Comparison of ENCODE assay signal across 14 cellular contexts in genomic region chr16:4892356-4893102, GRCh38. TPM values are rescaled to one million over a fixed set of nuclear protein-coding genes. Genes with fewer than 3 reads are reported as not detected.
DNase-seq lines count a peak whose midpoint lies in the region; ATAC-seq and TF ChIP-seq lines count a peak whose summit lies in the region.
"Had no signal": no experiment of that assay in that cellular context is flagged by ENCODE, and none has a peak within 500 bp of the region (broad histone marks: within the 10 kb centered on the region; RNA-seq: fewer than 3 reads in every experiment).

No MANE protein-coding gene starts in this region.

- no peak overlapping the region for H3K4me3 Mint-ChIP-seq in CD8-positive, alpha-beta T cell

- H3K27ac Mint-ChIP-seq in CD8-positive, alpha-beta T cell, result no peak overlapping the region

- no peaks in the 10 kb centered on the region for H3K4me1 ChIP-seq in HEK293 (ENCODE audit: control insufficient read depth, insufficient read depth, low read length)
- no peaks in the 10 kb centered on the region for H3K4me1 ChIP-seq in endocrine pancreas (ENCODE audit: control insufficient read depth, insufficient read depth, low read length)
- H3K4me1 ChIP-seq in CD8-positive, alpha-beta T cell (ENCODE audit: insufficient read depth, low read length), result no peaks in the 10 kb centered on the region
- H3K4me1 ChIP-seq: body of pancreas, pancreas had no signal

- no peak for ATAC-seq in GM21447 (IDR thresholded peaks at IDR 0.05; ENCODE audit: unreplicated experiment)
- no peak for ATAC-seq in CD8-positive, alpha-beta T cell
- ATAC-seq: body of pancreas had no signal

- CTCF ChIA-PET in HEK293 (lab: Yijun Ruan, JAX), result no interaction called here
- CTCF ChIA-PET in CD8-positive, alpha-beta T cell (lab: Charles Lee), result no interaction called here

- peaks cover 2% of the 10 kb centered on the region for H3K36me3 Mint-ChIP-seq in CD8-positive, alpha-beta T cell

- no peaks in the 10 kb centered on the region for H3K9me3 Mint-ChIP-seq in CD8-positive, alpha-beta T cell

- peaks cover 0 to 10% of the 10 kb centered on the region in 2 experiments; a peak in 1 of 3 replicates for H3K36me3 ChIP-seq in HEK293 (ENCODE audit: control insufficient read depth in 2 of 2, insufficient read depth in 1 of 2, low read length in 2 of 2)
- H3K36me3 ChIP-seq in endocrine pancreas (ENCODE audit: control insufficient read depth, insufficient read depth, low read length), result peaks cover 24% of the 10 kb centered on the region
- no peaks in the 10 kb centered on the region for H3K36me3 ChIP-seq in CD8-positive, alpha-beta T cell (ENCODE audit: insufficient read depth, low read length)

- no peak overlapping the region for H3K27ac ChIP-seq in HEK293 (ENCODE audit: extremely low read depth, low read depth, low read length)
- no peak overlapping the region for H3K27ac ChIP-seq in CD8-positive, alpha-beta T cell (ENCODE audit: low read depth, low read length)
- H3K27ac ChIP-seq: BLaER1, body of pancreas, pancreas had no signal

- peak; percentile 67 for DNase-seq in AG08396 (ENCODE audit: low spot score)
- DNase-seq in left kidney (ENCODE audit: low read depth, low spot score), result peak; percentile 38
- DNase-seq in CD8-positive, alpha-beta T cell, result no peak
- DNase-seq in effector CD8-positive, alpha-beta T cell (lab: John Stamatoyannopoulos, UW), result no peak
- DNase-seq in NCI-H187 treated with DMSO at 0.1 percent for 48 hours (lab: John Stamatoyannopoulos, UW), result no peak
- DNase-seq: body of pancreas, GDM1, NCI-H2171 treated with DMSO at 0.1 percent for 48 hours, pancreas had no signal

- intact Hi-C loops in CD8-positive, alpha-beta T cell (cut with DNase I, micrococcal nuclease), result no loop called here

- H3K4me3 ChIP-seq in HEK293 (ENCODE audit: low read depth, low read length) (no peak overlapping the region), endocrine pancreas (ENCODE audit: control insufficient read depth, insufficient read depth, low read length) (no peak overlapping the region)
- no peak overlapping the region for H3K4me3 ChIP-seq in CD8-positive, alpha-beta T cell (ENCODE audit: low read depth, low read length)
- H3K4me3 ChIP-seq: BLaER1, body of pancreas, pancreas had no signal

- H3K4me1 Mint-ChIP-seq in CD8-positive, alpha-beta T cell (ENCODE audit: low read depth), result no peaks in the 10 kb centered on the region

- H3K9me3 ChIP-seq in HEK293 (ENCODE audit: control insufficient read depth, insufficient read depth, low read depth, low read length) (no peaks in the 10 kb centered on the region), endocrine pancreas (ENCODE audit: control insufficient read depth, low read length) (no peaks in the 10 kb centered on the region)
- H3K9me3 ChIP-seq in CD8-positive, alpha-beta T cell (ENCODE audit: low read length), result no peaks in the 10 kb centered on the region
- H3K9me3 ChIP-seq: BLaER1, body of pancreas, pancreas had no signal

- peak overlapping the region; percentile 11 for H3K9ac ChIP-seq in endocrine pancreas (ENCODE audit: control insufficient read depth, insufficient read depth, low read length)
- H3K9ac ChIP-seq: BLaER1 had no signal

- no peaks in the 10 kb centered on the region for H3K27me3 ChIP-seq in endocrine pancreas (ENCODE audit: control insufficient read depth, insufficient read depth, low read length)
- H3K27me3 ChIP-seq in CD8-positive, alpha-beta T cell (ENCODE audit: insufficient read depth, low read length), result no peaks in the 10 kb centered on the region
- H3K27me3 ChIP-seq: BLaER1, body of pancreas, pancreas had no signal

- TF ChIP-seq CTCF in HEK293 (tag by site-specific recombination; IDR thresholded peaks at IDR 0.05), result no peak
- TF ChIP-seq CTCF in CD8-positive, alpha-beta T cell (IDR thresholded peaks at IDR 0.05), result no peak

- no peaks in the 10 kb centered on the region for H3K27me3 Mint-ChIP-seq in CD8-positive, alpha-beta T cell (ENCODE audit: low read depth)

- POLR2A ChIA-PET in HEK293 (lab: Yijun Ruan, JAX), result interaction anchor here (0.9 kb wide), 1 partner anchor 9 kb away, joined by 3 read pairs; no protein-coding TSS in a partner anchor
- POLR2A ChIA-PET in CD8-positive, alpha-beta T cell (lab: Charles Lee), result no interaction called here

TF ChIP-seq in HEK293, 187 proteins besides CTCF, POLR2A, EP300 and RAD21:
- TF ChIP-seq ATF2 (tag by site-specific recombination; IDR thresholded peaks at IDR 0.05; ENCODE audit: low read depth), result no peak
- no peak for TF ChIP-seq ZNF529 (tag by site-specific recombination; IDR thresholded peaks at IDR 0.05; ENCODE audit: insufficient replicate concordance)
- peak; percentile 15; the same call in 1 of the 2 replicates for TF ChIP-seq GLIS1 (tag by site-specific recombination; IDR thresholded peaks at IDR 0.05)
- peak; percentile 97 for TF ChIP-seq KLF1 (tag by site-specific recombination; IDR thresholded peaks at IDR 0.05)

RNA-seq across cellular contexts. Expression of gene PPL, which starts 44.4 kb away (rescaled TPM):
- not detected for total RNA-seq in CD8-positive, alpha-beta T cell
- total RNA-seq: T-helper 1 cell treated with Interleukin-12 subunit alpha and Interleukin-12 subunit beta and Interleukin-4 antibody, amounts not matched to agents 30 ng/mL and 1 ng/mL, for 36 hours had no signal

RNA-seq across cellular contexts. Expression of gene UBN1, which starts 45.2 kb away (rescaled TPM):
- 10 to 100 TPM; 57.1 to 65.3 TPM for total RNA-seq in CD8-positive, alpha-beta T cell

RNA-seq across cellular contexts. Expression of gene GLYR1, which starts 45.4 kb away (rescaled TPM):
- 10 to 100 TPM; 71.8 to 76.7 TPM for total RNA-seq in CD8-positive, alpha-beta T cell

Comparison
In these comparisons a context has a peak if more than half of its experiments do, and no peak if none do; other contexts are left out.
1. DNase-seq: peak in AG08396 (single experiment) and left kidney (single experiment); none in CD8-positive, alpha-beta T cell (0 of 7), effector CD8-positive, alpha-beta T cell (single experiment) and NCI-H187 treated with DMSO at 0.1 percent for 48 hours (single experiment).